Comparison of ENCODE assay signal across 18 cellular contexts in genomic region chr2:108633379-108633778, GRCh38.
A peak's percentile ranks its signal among the peaks of the same experiment; 100 is the strongest.
DNase-seq lines count a peak whose midpoint lies in the region; ATAC-seq, FAIRE-seq and TF ChIP-seq lines count a peak whose summit lies in the region.
"Had no signal": no experiment of that assay in that cellular context is flagged by ENCODE, and none has a peak within 500 bp of the region (broad histone marks: within the 10 kb centered on the region; RNA-seq: fewer than 3 reads in every experiment).

No MANE protein-coding gene starts in this region.

- H3F3A ChIP-seq in Loucy (ENCODE audit: low read depth), result peaks cover 5% of the 10 kb centered on the region; the same call in 1 of the 2 replicates

- H3K4me2 ChIP-seq in Loucy (ENCODE audit: low read depth, low read length, poor library complexity, severe bottlenecking), result peak overlapping the region; percentile 94
- H3K4me2 ChIP-seq: PC-9 had no signal

- peaks cover 59% of the 10 kb centered on the region for H4K20me1 ChIP-seq in Loucy (ENCODE audit: insufficient read depth, low read length, poor library complexity, severe bottlenecking)

- H3K27ac Mint-ChIP-seq in central memory CD8-positive, alpha-beta T cell (ENCODE audit: low read depth), result peak overlapping the region; percentile 69

- intact Hi-C loops in psoas muscle (cut with DNase I), result loop anchor here in 1 of 2 donors (5.0 kb wide), 1 partner anchor 41 kb away; no protein-coding TSS in a partner anchor
- intact Hi-C loops in uterus (cut with DNase I; ENCODE audit: low total_unique reads), result no loop called here

- TF ChIP-seq CTCF in Loucy (conservative IDR thresholded peaks at IDR 0.05; ENCODE audit: low read length), result no peak
- TF ChIP-seq CTCF in psoas muscle (IDR thresholded peaks at IDR 0.05), result no peak
- no peak for TF ChIP-seq CTCF in uterus (IDR thresholded peaks at IDR 0.05)

- peaks cover 10% of the 10 kb centered on the region; the same call in 1 of the 2 replicates for H3K36me3 ChIP-seq in Loucy (ENCODE audit: insufficient read depth, low read length)
- no peaks in the 10 kb centered on the region for H3K36me3 ChIP-seq in psoas muscle (ENCODE audit: insufficient read depth in 1 of 2, low read depth in 1 of 2)
- no peaks in the 10 kb centered on the region for H3K36me3 ChIP-seq in HAP-1 (replicated peaks)
- H3K36me3 ChIP-seq in uterus, result no peaks in the 10 kb centered on the region

- TF ChIP-seq POLR2A in uterus (IDR thresholded peaks at IDR 0.05) (no peak), GM12892 (IDR thresholded peaks at IDR 0.05; ENCODE audit: low read depth, low read length) (no peak)

- ATAC-seq in central memory CD8-positive, alpha-beta T cell (replicated peaks; ENCODE audit: extremely low read depth, poor library complexity, severe bottlenecking), result no peak
- no peak for ATAC-seq in psoas muscle
- ATAC-seq: A549, HCT116, sciatic nerve had no signal

- no peak overlapping the region for H2AFZ ChIP-seq in Loucy (ENCODE audit: low read length)
- H2AFZ ChIP-seq: PC-9 had no signal

- no peaks in the 10 kb centered on the region for H3K9me3 Mint-ChIP-seq in central memory CD8-positive, alpha-beta T cell
- H3K9me3 Mint-ChIP-seq: CD14-positive monocyte had no signal

- H3K9me3 ChIP-seq in Loucy (ENCODE audit: insufficient read depth, low read depth, low read length), result no peaks in the 10 kb centered on the region
- no peaks in the 10 kb centered on the region for H3K9me3 ChIP-seq in psoas muscle
- no peaks in the 10 kb centered on the region for H3K9me3 ChIP-seq in HAP-1
- H3K9me3 ChIP-seq in uterus, result no peaks in the 10 kb centered on the region
- H3K9me3 ChIP-seq: A549 had no signal

- H3K79me2 ChIP-seq in Loucy (ENCODE audit: insufficient read depth, low read length), result peaks cover 100% of the 10 kb centered on the region

- in situ Hi-C loops in HAP-1 (cut with MboI; ENCODE audit: low sequenced_read_pairs), result no loop called here

- peaks cover 6% of the 10 kb centered on the region for H3K36me3 Mint-ChIP-seq in central memory CD8-positive, alpha-beta T cell (ENCODE audit: insufficient read depth)

- H3K4me3 ChIP-seq in Loucy (ENCODE audit: low read length, poor library complexity, severe bottlenecking) (peak overlapping the region; percentile 42), psoas muscle (no peak overlapping the region), HAP-1 (no peak overlapping the region), uterus (no peak overlapping the region)
- H3K4me3 ChIP-seq: A549, PC-9 had no signal

- H3K27me3 ChIP-seq in Loucy (ENCODE audit: insufficient read depth, low read length, poor library complexity, severe bottlenecking) (no peaks in the 10 kb centered on the region), psoas muscle (ENCODE audit: insufficient read depth in 3 of 3, low read length in 2 of 3) (no peaks in the 10 kb centered on the region), HAP-1 (ENCODE audit: low read depth) (no peaks in the 10 kb centered on the region), uterus (no peaks in the 10 kb centered on the region)

- H3K4me1 ChIP-seq in Loucy (ENCODE audit: insufficient read depth, low read length, poor library complexity, severe bottlenecking) (peaks cover 83% of the 10 kb centered on the region), psoas muscle (peaks cover 61% of the 10 kb centered on the region), HAP-1 (peaks cover 39% of the 10 kb centered on the region), uterus (peaks cover 0 to 13% of the 10 kb centered on the region in 2 donors)

- no peaks in the 10 kb centered on the region for H3K27me3 Mint-ChIP-seq in central memory CD8-positive, alpha-beta T cell

- H3K9me2 ChIP-seq in Loucy (replicated peaks; ENCODE audit: low read depth, low read length), result no peaks in the 10 kb centered on the region

- DNase-seq in NCI-H1092 treated with DMSO at 0.1 percent for 48 hours (lab: John Stamatoyannopoulos, UW), result peak; percentile 79
- no peak for DNase-seq in NCI-H1092 (lab: John Stamatoyannopoulos, UW)
- no peak for DNase-seq in central memory CD8-positive, alpha-beta T cell (ENCODE audit: low spot score in 2 of 2)
- no peak for DNase-seq in psoas muscle
- no peak for DNase-seq in HAP-1 (ENCODE audit: low spot score in 2 of 2)
- DNase-seq in uterus, result no peak
- DNase-seq in GM12892 (ENCODE audit: insufficient read length), result no peak
- DNase-seq: amniotic stem cell; PC-9; stimulated activated CD4-positive, alpha-beta T cell treated with anti-CD3 and anti-CD28 coated beads, Interleukin-4, amount 100 ng/mL, for 24 hours; trophoblast cell had no signal

- WGBS in psoas muscle, 3 donors, result 57 to 70% (median 60%) methylated on average over 3 of the region's 3 CpGs

- FAIRE-seq in GM12892 (lab: Jason Lieb, UNC), result no peak
- FAIRE-seq: A549, TTC549 had no signal

- H3K4me1 Mint-ChIP-seq in central memory CD8-positive, alpha-beta T cell, result peaks cover 64% of the 10 kb centered on the region

- H3K27ac ChIP-seq in psoas muscle (peak overlapping the region; percentile 90), uterus (peak overlapping the region in 1 of 2 donors; percentile 24)
- H3K27ac ChIP-seq: epithelial cell of prostate, PC-9 had no signal

- no peak overlapping the region for H3K4me3 Mint-ChIP-seq in central memory CD8-positive, alpha-beta T cell
- H3K4me3 Mint-ChIP-seq: CD14-positive monocyte had no signal

- peak overlapping the region; percentile 31 for H3K9ac ChIP-seq in Loucy (ENCODE audit: low read depth, low read length, poor library complexity, severe bottlenecking)
